8 cellular contexts compared by ENCODE assay signal in genomic region chr5:134227259-134227658, GRCh38. TPM values are rescaled to one million over a fixed set of nuclear protein-coding genes. Genes with fewer than 3 reads are reported as not detected.
DNase-seq lines count a peak whose midpoint lies in the region; ATAC-seq and TF ChIP-seq lines count a peak whose summit lies in the region.

No MANE protein-coding gene starts in this region.

- no peaks in the 10 kb centered on the region for H3K9me3 ChIP-seq in right lobe of liver

- no peak for TF ChIP-seq POLR2A in right lobe of liver (IDR thresholded peaks at IDR 0.05)

- peaks cover 0 to 25% (median 12%) of the 10 kb centered on the region in 4 donors for H3K4me1 ChIP-seq in right lobe of liver

- H3K27ac ChIP-seq in right lobe of liver (peak overlapping the region in 1 of 3 donors; percentile 99), substantia nigra (ENCODE audit: low read depth, low read length, poor library complexity, severe bottlenecking) (peak overlapping the region; percentile 97)

- peaks cover 18% of the 10 kb centered on the region for H3K36me3 Mint-ChIP-seq in central memory CD8-positive, alpha-beta T cell (ENCODE audit: insufficient read depth)

- no peaks in the 10 kb centered on the region for H3K9me3 Mint-ChIP-seq in central memory CD8-positive, alpha-beta T cell

- ATAC-seq in central memory CD8-positive, alpha-beta T cell (replicated peaks; ENCODE audit: extremely low read depth, poor library complexity, severe bottlenecking) = no peak
- ATAC-seq in right lobe of liver = no peak

- no peaks in the 10 kb centered on the region for H3K27me3 Mint-ChIP-seq in central memory CD8-positive, alpha-beta T cell

- intact Hi-C loops in right lobe of liver (cut with DNase I) = no loop called here

- no CpG with 5 or more reads among the region's 5 CpGs for WGBS in right lobe of liver (ENCODE audit: insufficient coverage, low coverage, low lambda C conversion rate, missing lambda C conversion rate)

- peaks cover 42% of the 10 kb centered on the region for H3K4me1 Mint-ChIP-seq in central memory CD8-positive, alpha-beta T cell

- H3K27ac Mint-ChIP-seq in central memory CD8-positive, alpha-beta T cell (ENCODE audit: low read depth) = peak overlapping the region; percentile 99

- H3K36me3 ChIP-seq in right lobe of liver = no peaks in the 10 kb centered on the region

- DNase-seq in DMS 273 (lab: John Stamatoyannopoulos, UW; ENCODE audit: unreplicated experiment) (peak; percentile 44), DMS 273 treated with DMSO at 0.1 percent for 48 hours (lab: John Stamatoyannopoulos, UW) (no peak), NCI-H82 (lab: John Stamatoyannopoulos, UW) (peak; percentile 74), right lobe of liver (no peak), substantia nigra (lab: John Stamatoyannopoulos, UW) (peak in 29 of 49 donors; percentile 6 to 59 (median 33)), EL (no peak)
- no peak for DNase-seq in central memory CD8-positive, alpha-beta T cell (ENCODE audit: low spot score in 2 of 2)
- DNase-seq in stimulated activated CD4-positive, alpha-beta T cell treated with anti-CD3 and anti-CD28 coated beads, Interleukin-2, amount 100 ng/mL, for 24 hours = no peak

- H3K27me3 ChIP-seq in right lobe of liver = no peaks in the 10 kb centered on the region

- no peak for TF ChIP-seq CTCF in right lobe of liver (IDR thresholded peaks at IDR 0.05)

- H3K4me3 ChIP-seq in right lobe of liver = peak overlapping the region in 2 of 3 donors; percentile 88 to 98

- peak overlapping the region; percentile 99 for H3K4me3 Mint-ChIP-seq in central memory CD8-positive, alpha-beta T cell

RNA-seq across cellular contexts. Expression of gene PPP2CA, which starts 1.4 kb away (rescaled TPM):
- total RNA-seq in right lobe of liver = 10 to 100 TPM; 50.8 to 80.5 (median 65.0) TPM

RNA-seq across cellular contexts. Expression of gene SKP1, which starts 50.5 kb away (rescaled TPM):
- 100 to 1,000 TPM; 125 to 186 (median 149) TPM for total RNA-seq in right lobe of liver

Comparison
In these comparisons a context has a peak if more than half of its experiments do, and no peak if none do; other contexts are left out.
1. DNase-seq: peak in DMS 273 (single experiment), NCI-H82 (single experiment) and substantia nigra (29 of 49); none in DMS 273 treated with DMSO at 0.1 percent for 48 hours (single experiment), central memory CD8-positive, alpha-beta T cell (0 of 2), right lobe of liver (0 of 3), stimulated activated CD4-positive, alpha-beta T cell treated with anti-CD3 and anti-CD28 coated beads, Interleukin-2, amount 100 ng/mL, for 24 hours (0 of 2) and EL (single experiment).